Comparison of ENCODE assay signal across 11 cellular contexts in genomic region chr7:47724335-47724982, GRCh38.
DNase-seq lines count a peak whose midpoint lies in the region; ATAC-seq and TF ChIP-seq lines count a peak whose summit lies in the region.
"Had no signal": no experiment of that assay in that cellular context is flagged by ENCODE, and none has a peak within 500 bp of the region (broad histone marks: within the 10 kb centered on the region; RNA-seq: fewer than 3 reads in every experiment).

No MANE protein-coding gene starts in this region.

- H3K4me3 ChIP-seq in Caco-2 (ENCODE audit: low read depth, low read length) (no peak overlapping the region), IMR-90 (ENCODE audit: insufficient read depth, low read depth, low read length) (no peak overlapping the region)
- H3K4me3 ChIP-seq: mucosa of descending colon had no signal

- H3K27me3 Mint-ChIP-seq in Caco-2 (ENCODE audit: insufficient read depth, unreplicated experiment) (no peaks in the 10 kb centered on the region), brain (no peaks in the 10 kb centered on the region), mesothelial cell of epicardium (ENCODE audit: low read depth) (no peaks in the 10 kb centered on the region)

- no peaks in the 10 kb centered on the region for H3K79me1 ChIP-seq in IMR-90 (ENCODE audit: low read depth in 1 of 2, low read length in 2 of 2)

- no peaks in the 10 kb centered on the region for H4K20me1 ChIP-seq in IMR-90 (ENCODE audit: insufficient read depth, low read length)

- no TSS peak for BruUV-seq in Caco-2 (replicated peaks; lab: Mats Ljungman, UMichigan)
- no TSS peak for BruUV-seq in IMR-90 (replicated peaks; lab: Mats Ljungman, UMichigan)

- peak overlapping the region; percentile 83 for H3K27ac Mint-ChIP-seq in Caco-2 (ENCODE audit: unreplicated experiment)
- peak overlapping the region in 3 of 5 experiments; percentile 29 to 92 (median 91) for H3K27ac Mint-ChIP-seq in brain
- H3K27ac Mint-ChIP-seq in mesothelial cell of epicardium, result peak overlapping the region; percentile 97

- peak overlapping the region; percentile 83 to 97 for H4K8ac ChIP-seq in IMR-90 (ENCODE audit: low read depth in 2 of 2, low read length in 2 of 2)

- POLR2A ChIA-PET in Caco-2 (lab: Charles Lee), result no interaction called here
- POLR2A ChIA-PET in IMR-90 (lab: Charles Lee; ENCODE audit: unreplicated experiment), result no interaction called here

- WGBS in IMR-90 (ENCODE audit: extremely low coverage in 2 of 2, insufficient read length in 1 of 2), 2 experiments, result 87% methylated on average over 7 of the region's 12 CpGs; no CpG with 5 or more reads in 1 of the 2 experiments

- H3K36me3 Mint-ChIP-seq in Caco-2 (ENCODE audit: insufficient read depth, unreplicated experiment), result peaks cover 6% of the 10 kb centered on the region
- no peaks in the 10 kb centered on the region for H3K36me3 Mint-ChIP-seq in brain
- no peaks in the 10 kb centered on the region for H3K36me3 Mint-ChIP-seq in mesothelial cell of epicardium

- peak overlapping the region; percentile 73 for H3K23ac ChIP-seq in IMR-90 (ENCODE audit: low read depth, low read length)

- peaks cover 47% of the 10 kb centered on the region for H3K4me1 Mint-ChIP-seq in Caco-2 (ENCODE audit: low read depth, unreplicated experiment)
- peaks cover 32% of the 10 kb centered on the region for H3K4me1 Mint-ChIP-seq in brain
- peaks cover 82% of the 10 kb centered on the region for H3K4me1 Mint-ChIP-seq in mesothelial cell of epicardium

- peak overlapping the region; percentile 97 for H2AK5ac ChIP-seq in IMR-90 (ENCODE audit: low read depth, low read length)

- CTCF ChIA-PET in Caco-2 (lab: Charles Lee), result interaction anchor here (1.1 kb wide), 1 partner anchor 39 kb away, joined by 3 read pairs; no protein-coding TSS in a partner anchor
- CTCF ChIA-PET in IMR-90 (lab: Yijun Ruan, JAX), result interaction anchor here (0.8 kb wide), 1 partner anchor 62 kb away, joined by 3 read pairs; no protein-coding TSS in a partner anchor

- H3K9ac ChIP-seq in IMR-90 (ENCODE audit: low read depth, low read length), result peak overlapping the region; percentile 25

- peaks cover 19% of the 10 kb centered on the region for H3K4me1 ChIP-seq in Caco-2
- peaks cover 21% of the 10 kb centered on the region for H3K4me1 ChIP-seq in IMR-90 (ENCODE audit: control insufficient read depth, insufficient read depth, low read length)

- H2BK15ac ChIP-seq in IMR-90 (ENCODE audit: low read depth, low read length), result peak overlapping the region; percentile 100; the same call in 2 of the 3 replicates

- in situ Hi-C loops in IMR-90 (cut with MboI; ENCODE audit: low sequenced_read_pairs), result no loop called here

- H3K4me2 ChIP-seq in IMR-90 (ENCODE audit: low read depth, low read length), result peak overlapping the region; percentile 60

- peak overlapping the region; percentile 91 for H3K14ac ChIP-seq in IMR-90 (replicated peaks; ENCODE audit: low read depth, low read length)

- peak overlapping the region; percentile 82 for H4K5ac ChIP-seq in IMR-90 (ENCODE audit: low read depth, low read length)

- no peak overlapping the region for H3K4me3 Mint-ChIP-seq in Caco-2 (ENCODE audit: unreplicated experiment)
- peak overlapping the region in 1 of 5 experiments; percentile 54 for H3K4me3 Mint-ChIP-seq in brain
- no peak overlapping the region for H3K4me3 Mint-ChIP-seq in mesothelial cell of epicardium

- H3K27ac ChIP-seq in IMR-90 (ENCODE audit: insufficient read depth, low read length), result peak overlapping the region; percentile 87

- H3K36me3 ChIP-seq in Caco-2 (ENCODE audit: control insufficient read depth, insufficient read depth, low read length) (no peaks in the 10 kb centered on the region), IMR-90 (ENCODE audit: control insufficient read depth, insufficient read depth, low read length) (no peaks in the 10 kb centered on the region)

- intact Hi-C loops in Caco-2 (cut with micrococcal nuclease; ENCODE audit: unreplicated experiment) (no loop called here), IMR-90 (cut with micrococcal nuclease) (no loop called here)

- DNase-seq in Caco-2 (peak; percentile 42 to 47), IMR-90 (peak; percentile 96), mesothelial cell of epicardium (ENCODE audit: low spot score in 2 of 2, unreplicated experiment in 2 of 2) (no peak), NCI-H526 treated with DMSO at 0.1 percent for 48 hours (lab: John Stamatoyannopoulos, UW) (no peak), NCI-H2227 treated with DMSO at 0.1 percent for 48 hours (lab: John Stamatoyannopoulos, UW) (no peak)
- DNase-seq: effector memory CD4-positive, alpha-beta T cell; mucosa of descending colon; NCI-H1694 had no signal

- H3K27me3 ChIP-seq in Caco-2 (replicated peaks; ENCODE audit: control insufficient read depth, insufficient read depth, low read length), result no peaks in the 10 kb centered on the region
- H3K27me3 ChIP-seq in IMR-90 (ENCODE audit: control insufficient read depth, insufficient read depth, low read length), result no peaks in the 10 kb centered on the region

- dilution Hi-C loops in IMR-90 (cut with HindIII; ENCODE audit: low sequenced_read_pairs, unreplicated experiment), result no loop called here

- ATAC-seq in IMR-90 (ENCODE audit: low read depth), result peak; percentile 93
- ATAC-seq in GM19328 (IDR thresholded peaks at IDR 0.05; ENCODE audit: unreplicated experiment), result no peak
- no peak for ATAC-seq in GM21447 (IDR thresholded peaks at IDR 0.05; ENCODE audit: unreplicated experiment)

- peak overlapping the region; percentile 99 for H3K4ac ChIP-seq in IMR-90 (ENCODE audit: low read depth, low read length)

- peak overlapping the region; percentile 99 for H4K91ac ChIP-seq in IMR-90 (ENCODE audit: insufficient read depth, low read depth, low read length)

- H3K9me3 Mint-ChIP-seq in Caco-2 (ENCODE audit: unreplicated experiment), result peaks cover 7% of the 10 kb centered on the region
- H3K9me3 Mint-ChIP-seq in brain, result peaks cover 0 to 6% (median 3%) of the 10 kb centered on the region in 5 experiments
- no peaks in the 10 kb centered on the region for H3K9me3 Mint-ChIP-seq in mesothelial cell of epicardium

- TF ChIP-seq POLR2A in IMR-90 (IDR thresholded peaks at IDR 0.05; ENCODE audit: low read depth, low read length), result no peak

- TF ChIP-seq CTCF in Caco-2 (IDR thresholded peaks at IDR 0.05; ENCODE audit: insufficient read depth in 1 of 2, low read depth in 1 of 2, low read length in 1 of 2, severe bottlenecking in 1 of 2, unreplicated experiment in 1 of 2) (no peak), IMR-90 (conservative IDR thresholded peaks at IDR 0.05; ENCODE audit: low read depth, low read length) (no peak), brain (conservative IDR thresholded peaks at IDR 0.05) (no peak), mesothelial cell of epicardium (IDR thresholded peaks at IDR 0.05; ENCODE audit: unreplicated experiment) (no peak)

- H2BK5ac ChIP-seq in IMR-90 (ENCODE audit: low read depth, low read length, poor library complexity, severe bottlenecking), result peak overlapping the region; percentile 90

- TF ChIP-seq RAD21 in IMR-90 (IDR thresholded peaks at IDR 0.05; ENCODE audit: low read length), result no peak; the same call in 1 of the 2 replicates

- peak overlapping the region; percentile 99 for H2BK120ac ChIP-seq in IMR-90 (ENCODE audit: low read depth, low read length)

- peak overlapping the region; percentile 87; the same call in 1 of the 2 replicates for H3K56ac ChIP-seq in IMR-90 (ENCODE audit: extremely low read depth, insufficient read depth, low read length)

- peak overlapping the region; percentile 86 for H3K18ac ChIP-seq in IMR-90 (ENCODE audit: low read depth, low read length)

- peak overlapping the region; percentile 84 for H2AFZ ChIP-seq in IMR-90 (replicated peaks; ENCODE audit: low read length, poor library complexity)

- H2BK20ac ChIP-seq in IMR-90 (ENCODE audit: low read depth, low read length), result peak overlapping the region; percentile 99

- H3K9me1 ChIP-seq in IMR-90 (ENCODE audit: insufficient read depth, low read length), result peaks cover 17% of the 10 kb centered on the region

- H2AK9ac ChIP-seq in IMR-90 (replicated peaks; ENCODE audit: low read depth, low read length, poor library complexity), result peak overlapping the region; percentile 99

- H3K9me3 ChIP-seq in Caco-2 (no peaks in the 10 kb centered on the region), IMR-90 (ENCODE audit: control insufficient read depth, insufficient read depth, low read length) (no peaks in the 10 kb centered on the region)
- H3K9me3 ChIP-seq: mucosa of descending colon had no signal

TF ChIP-seq in IMR-90, 13 proteins besides CTCF, POLR2A, EP300 and RAD21:
- TF ChIP-seq MAZ (IDR thresholded peaks at IDR 0.05; ENCODE audit: borderline replicate concordance, low read depth, low read length) (peak; percentile 14; the same call in 1 of the 2 replicates), SMC3 (IDR thresholded peaks at IDR 0.05; ENCODE audit: low read depth, low read length) (no peak), CEBPB (IDR thresholded peaks at IDR 0.05; ENCODE audit: low read depth, low read length) (peak; percentile 49), USF2 (IDR thresholded peaks at IDR 0.05; ENCODE audit: low read depth, low read length) (no peak), ELK1 (IDR thresholded peaks at IDR 0.05; ENCODE audit: borderline replicate concordance, low read depth, low read length) (no peak), FOS (IDR thresholded peaks at IDR 0.05; ENCODE audit: low read depth, low read length) (no peak), BHLHE40 (IDR thresholded peaks at IDR 0.05; ENCODE audit: low read depth, low read length) (no peak), MAFK (IDR thresholded peaks at IDR 0.05; ENCODE audit: low read depth, low read length) (no peak), MXI1 (IDR thresholded peaks at IDR 0.05; ENCODE audit: borderline replicate concordance, low read depth, low read length) (0 out of 2 replicates have a peak, but pooled peaks have one; percentile 23), RFX5 (IDR thresholded peaks at IDR 0.05; ENCODE audit: low read depth, low read length) (no peak)

Comparison
In these comparisons a context has a peak if more than half of its experiments do, and no peak if none do; other contexts are left out.
1. DNase-seq: peak in Caco-2 (2 of 2) and IMR-90 (single experiment); none in mesothelial cell of epicardium (0 of 2), NCI-H526 treated with DMSO at 0.1 percent for 48 hours (single experiment) and NCI-H2227 treated with DMSO at 0.1 percent for 48 hours (single experiment).
2. Peak in every context shown above with its lines, with median percentiles within 50 percentile points of each other: H3K27ac Mint-ChIP-seq.